ENCODE assay signal across 8 cellular contexts in the genomic region with DNA sequence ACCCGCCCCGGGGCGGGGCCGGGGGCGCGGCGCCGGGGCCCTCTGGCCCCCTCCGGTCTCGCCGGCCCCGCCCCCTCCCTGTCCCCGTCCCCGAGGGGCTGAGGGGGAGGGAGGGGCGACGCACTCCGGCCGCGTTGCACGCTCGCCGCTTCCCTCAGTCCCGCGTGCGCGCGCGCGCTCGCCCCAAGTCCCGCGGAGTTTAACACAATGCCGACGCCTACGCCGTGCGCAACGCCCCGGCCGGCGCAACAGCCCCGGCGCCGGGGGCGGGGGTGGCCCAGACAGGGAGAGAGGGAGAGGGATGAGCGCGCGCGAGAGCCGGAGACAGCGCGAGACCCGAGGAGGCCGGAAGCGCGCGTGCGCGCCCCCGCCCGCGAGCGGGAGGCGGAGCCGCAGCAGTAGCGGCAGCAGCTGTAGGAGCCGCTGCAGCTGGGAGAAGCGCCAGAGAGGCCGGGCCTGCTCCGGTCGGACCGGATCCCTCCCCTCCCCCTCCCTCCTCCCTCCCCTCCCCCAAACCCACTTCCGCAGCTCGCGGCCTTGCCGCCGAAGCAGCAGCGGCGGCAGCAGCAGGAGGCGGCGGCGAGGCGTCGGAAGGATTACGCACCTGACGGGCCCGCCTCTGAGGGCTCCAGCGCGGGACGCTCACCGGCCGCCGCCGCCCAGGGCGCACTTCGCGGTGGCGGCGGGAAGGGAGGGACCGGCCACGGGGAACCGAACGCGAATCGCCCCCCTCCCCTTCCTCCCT. TPM values are rescaled to one million over a fixed set of nuclear protein-coding genes. Genes with fewer than 3 reads are reported as not detected.
DNase-seq lines count a peak whose midpoint lies in the region; ATAC-seq and TF ChIP-seq lines count a peak whose summit lies in the region.

No MANE protein-coding gene starts in this region.

- peaks cover 23 to 37% of the 10 kb centered on the region in 2 donors for H3K4me1 ChIP-seq in mucosa of rectum (ENCODE audit: control insufficient read depth in 2 of 2, insufficient read depth in 2 of 2, low read length in 2 of 2)

- H3K4me3 ChIP-seq in mucosa of rectum (ENCODE audit: low read length in 2 of 2): peak overlapping the region; percentile 91 to 92

- H3K36me3 ChIP-seq in mucosa of rectum (ENCODE audit: control insufficient read depth in 2 of 2, insufficient read depth in 2 of 2, low read length in 2 of 2): peaks cover 0 to 2% of the 10 kb centered on the region in 2 donors

- H3K9ac ChIP-seq in mucosa of rectum (ENCODE audit: low read depth in 1 of 2, low read length in 2 of 2): peak overlapping the region; percentile 93 to 96

- TF ChIP-seq POLR2A in erythroblast (IDR thresholded peaks at IDR 0.05; ENCODE audit: low read length): peak; percentile 54

- H3K4me3 Mint-ChIP-seq in IgD-negative memory B cell: peak overlapping the region; percentile 76 to 99 (median 90)

- peak; percentile 82 for ATAC-seq in GM21576 (IDR thresholded peaks at IDR 0.05; ENCODE audit: unreplicated experiment)

- no peaks in the 10 kb centered on the region for H3K9me3 ChIP-seq in mucosa of rectum (ENCODE audit: control insufficient read depth in 2 of 2, low read length in 2 of 2)

- H3K27ac Mint-ChIP-seq in IgD-negative memory B cell: peak overlapping the region; percentile 73 to 99 (median 87)

- no peaks in the 10 kb centered on the region for H3K36me3 Mint-ChIP-seq in IgD-negative memory B cell

- peak overlapping the region; percentile 98 to 99 for H3K27ac ChIP-seq in mucosa of rectum (ENCODE audit: low read depth in 2 of 2, low read length in 2 of 2)

- H3K9me3 Mint-ChIP-seq in IgD-negative memory B cell: no peaks in the 10 kb centered on the region

- H3K27me3 ChIP-seq in mucosa of rectum (ENCODE audit: control insufficient read depth in 2 of 2, insufficient read depth in 2 of 2, low read length in 2 of 2): no peaks in the 10 kb centered on the region

- peaks cover 29 to 40% (median 37%) of the 10 kb centered on the region in 3 donors for H3K4me1 Mint-ChIP-seq in IgD-negative memory B cell

- H3K27me3 Mint-ChIP-seq in IgD-negative memory B cell: no peaks in the 10 kb centered on the region

- DNase-seq in DMS 273 treated with DMSO at 0.1 percent for 48 hours (lab: John Stamatoyannopoulos, UW) (peak; percentile 93), OCI-M1 (lab: John Stamatoyannopoulos, UW) (peak; percentile 99), erythroblast (lab: John Stamatoyannopoulos, UW) (peak; percentile 98 to 99)
- peak; percentile 98 for DNase-seq in activated T-cell treated with anti-CD3 and anti-CD28 coated beads, Interleukin-2, amount 50 U/mL, for 1 hour
- DNase-seq in stimulated activated CD8-positive, alpha-beta memory T cell treated with anti-CD3 and anti-CD28 coated beads, Interleukin-4, amount 100 ng/mL, for 4 hours (ENCODE audit: low read depth in 2 of 2, low spot score in 1 of 2): peak; percentile 92 to 96

RNA-seq across cellular contexts. Expression of a gene that starts 0.9 kb away (rescaled TPM):
- polyA plus RNA-seq in IgD-negative memory B cell: 20.5 TPM

Comparison
In these comparisons a context has a peak if more than half of its experiments do, and no peak if none do; other contexts are left out.
1. Peak in every context shown above with its lines: DNase-seq, ATAC-seq, H3K4me3 ChIP-seq and H3K27ac ChIP-seq.